In genomic region chr16:81971853-81972252, GRCh38 we compare ENCODE assay signal across 34 cellular contexts. TPM values are rescaled to one million over a fixed set of nuclear protein-coding genes. Genes with fewer than 3 reads are reported as not detected.
"Had no signal": no experiment of that assay in that cellular context is flagged by ENCODE, and none has a peak within 500 bp of the region (broad histone marks: within the 10 kb centered on the region; RNA-seq: fewer than 3 reads in every experiment).

No MANE protein-coding gene starts in this region.

- H3K4me3 ChIP-seq: adrenal gland, ascending aorta, body of pancreas, breast epithelium, cardiac muscle cell had no signal

- DNase-seq: activated effector memory CD4-positive, alpha-beta T cell treated with anti-CD3 and anti-CD28 coated beads, Interleukin-2, amount 50 U/mL, for 16 hours; activated effector memory CD4-positive, alpha-beta T cell treated with Interleukin-2 at 50 U/mL for 16 hours; activated gamma-delta T cell; activated gamma-delta T cell treated with Interleukin-2 at 50 U/mL for 16 hours; activated naive CD4-positive, alpha-beta T cell; activated naive CD4-positive, alpha-beta T cell treated with anti-CD3 and anti-CD28 coated beads for 36 hours; activated naive CD4-positive, alpha-beta T cell treated with anti-CD3 and anti-CD28 coated beads, Interleukin-2, amount 10 ng/mL, durations not matched to agents 7 days and 5 days; activated naive CD4-positive, alpha-beta T cell treated with anti-CD3 and anti-CD28 coated beads, Interleukin-2, amount 50 U/mL, for 16 hours; activated naive CD4-positive, alpha-beta T cell treated with Interleukin-2 at 50 U/mL for 16 hours; activated naive CD8-positive, alpha-beta T cell treated with anti-CD3 and anti-CD28 coated beads for 36 hours; activated naive CD8-positive, alpha-beta T cell treated with anti-CD3 and anti-CD28 coated beads, Interleukin-2, amount 10 ng/mL, durations not matched to agents 7 days and 5 days; activated naive CD8-positive, alpha-beta T cell treated with anti-CD3 and anti-CD28 coated beads, Interleukin-2, amount 50 U/mL, for 24 hours; activated T-cell treated with anti-CD3 and anti-CD28 coated beads, Interleukin-2, amount 50 U/mL, for 24 hours; activated T-cell treated with anti-CD3 and anti-CD28 coated beads, Interleukin-2, amount 50 U/mL, for 4 hours; activated T-cell treated with anti-CD3 and anti-CD28 coated beads, Interleukin-2, amount 50 U/mL, for 48 hours; activated T-cell treated with anti-CD3 and anti-CD28 coated beads, Interleukin-2, amount 50 U/mL, for 72 hours; adrenal gland; amniotic stem cell; amygdala; anterior cingulate cortex; aorta; body of pancreas; brain microvascular endothelial cell; caudate nucleus; central memory CD4-positive, alpha-beta T cell; cerebellar nuclear complex had no signal

- ATAC-seq: activated naive CD4-positive, alpha-beta T cell treated with anti-CD3 and anti-CD28 coated beads, Interleukin-2, amount 50 U/mL, for 72 hours; activated naive CD8-positive, alpha-beta T cell treated with anti-CD3 and anti-CD28 coated beads, Interleukin-2, amount 50 U/mL, for 24 hours; activated T-cell treated with anti-CD3 and anti-CD28 coated beads, Interleukin-2, amount 50 U/mL, for 4 hours; activated T-cell treated with anti-CD3 and anti-CD28 coated beads, Interleukin-2, amount 50 U/mL, for 72 hours; activated T-helper 17 cell treated with anti-CD3 and anti-CD28 coated beads, Interleukin-2, amount 50 U/mL, for 72 hours; body of pancreas had no signal

- H3K9me3 ChIP-seq: body of pancreas had no signal

- FAIRE-seq: astrocyte, bronchial epithelial cell had no signal

- H3K4me1 ChIP-seq: adrenal gland, ascending aorta, body of pancreas, breast epithelium had no signal

- H3K36me3 ChIP-seq: adrenal gland, ascending aorta, brain microvascular endothelial cell, breast epithelium, cardiac muscle cell had no signal

- H3K27me3 ChIP-seq: adrenal gland, ascending aorta, body of pancreas, breast epithelium, cardiac muscle cell had no signal

- H3K27ac ChIP-seq: adrenal gland, ascending aorta, body of pancreas, brain microvascular endothelial cell, breast epithelium, cardiac muscle cell had no signal

RNA-seq across cellular contexts. Expression of gene SDR42E1, which starts 39.4 kb away (rescaled TPM):
- total RNA-seq: astrocyte, chondrocyte had no signal
- polyA plus RNA-seq: cardiac muscle cell had no signal
